ENCODE assay signal across 15 cellular contexts in the genomic region with DNA sequence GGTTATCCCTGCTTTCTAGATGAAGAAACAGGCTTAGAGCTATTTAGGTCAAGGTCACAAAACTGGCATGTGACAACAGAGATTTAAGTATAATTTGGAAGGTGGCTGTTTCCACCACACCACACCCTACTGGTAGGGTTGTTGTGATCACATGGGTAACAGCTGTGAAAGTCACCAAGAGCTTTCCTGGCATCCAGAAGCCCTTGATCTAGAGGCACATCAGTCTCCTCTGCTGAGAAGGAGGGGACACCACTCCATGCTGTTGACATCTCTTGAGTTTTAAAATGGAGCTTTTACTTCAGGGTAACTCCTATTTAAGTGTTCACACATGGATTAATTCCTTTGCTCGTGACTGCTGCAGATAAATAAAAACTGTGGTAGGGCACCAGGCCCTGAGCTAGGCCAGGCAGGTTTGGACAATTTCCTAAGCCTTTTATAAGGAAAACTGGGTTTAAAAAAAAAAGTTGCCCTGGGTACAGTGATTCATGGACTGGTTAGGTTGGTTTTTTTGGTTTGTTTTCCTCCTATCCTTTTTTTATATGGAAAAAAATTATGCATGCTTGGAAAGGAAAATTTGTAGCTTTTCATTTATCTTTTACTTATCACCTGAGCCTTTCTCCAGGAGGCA. TPM values are rescaled to one million over a fixed set of nuclear protein-coding genes. Genes with fewer than 3 reads are reported as not detected.
DNase-seq lines count a peak whose midpoint lies in the region; ATAC-seq and TF ChIP-seq lines count a peak whose summit lies in the region.
"Had no signal": no experiment of that assay in that cellular context is flagged by ENCODE, and none has a peak within 500 bp of the region (broad histone marks: within the 10 kb centered on the region; RNA-seq: fewer than 3 reads in every experiment).

No MANE protein-coding gene starts in this region.

- ATAC-seq in mucosa of descending colon, result peak; percentile 48
- ATAC-seq in GM21576 (IDR thresholded peaks at IDR 0.05; ENCODE audit: unreplicated experiment), result no peak
- no peak for ATAC-seq in HG02763 (IDR thresholded peaks at IDR 0.05; ENCODE audit: unreplicated experiment)

- intact Hi-C loops in A673 (cut with micrococcal nuclease; ENCODE audit: unreplicated experiment) (no loop called here), mucosa of descending colon (cut with DNase I, micrococcal nuclease) (no loop called here), testis (cut with DNase I; ENCODE audit: low total_unique reads) (no loop called here)

- peak overlapping the region; percentile 40 for H3K27ac ChIP-seq in A673 (ENCODE audit: low read depth, low read length, poor library complexity, severe bottlenecking)
- peak overlapping the region; percentile 81 to 83 for H3K27ac ChIP-seq in esophagus (ENCODE audit: low read depth in 2 of 2, low read length in 1 of 2)
- H3K27ac ChIP-seq in testis, result peak overlapping the region in 1 of 2 donors; percentile 27
- H3K27ac ChIP-seq in coronary artery, result no peak overlapping the region
- H3K27ac ChIP-seq: SK-N-MC had no signal

- POLR2A ChIA-PET in A673 (lab: Charles Lee; ENCODE audit: low non-redundant PET), result no interaction called here

- TF ChIP-seq CTCF in A673 (conservative IDR thresholded peaks at IDR 0.05; ENCODE audit: low read depth, low read length), result no peak
- TF ChIP-seq CTCF in mucosa of descending colon (IDR thresholded peaks at IDR 0.05), result no peak
- TF ChIP-seq CTCF in testis (IDR thresholded peaks at IDR 0.05), result no peak
- no peak for TF ChIP-seq CTCF in coronary artery (IDR thresholded peaks at IDR 0.05)

- H3K4me1 ChIP-seq in A673 (ENCODE audit: insufficient read depth, low read length, poor library complexity, severe bottlenecking), result peaks cover 13% of the 10 kb centered on the region
- peaks cover 0 to 8% of the 10 kb centered on the region in 2 donors for H3K4me1 ChIP-seq in esophagus (ENCODE audit: control insufficient read depth in 2 of 2, insufficient read depth in 2 of 2, low read length in 1 of 2)
- no peaks in the 10 kb centered on the region for H3K4me1 ChIP-seq in mucosa of descending colon (ENCODE audit: low read depth)
- H3K4me1 ChIP-seq in testis, result peaks cover 41% of the 10 kb centered on the region

- TF ChIP-seq POLR2A in testis (IDR thresholded peaks at IDR 0.05), result no peak

- no TSS peak for BruUV-seq in A673 (replicated peaks; lab: Mats Ljungman, UMichigan)

- H3K36me3 ChIP-seq in A673 (ENCODE audit: insufficient read depth, low read length, poor library complexity, severe bottlenecking), result peaks cover 6% of the 10 kb centered on the region
- no peaks in the 10 kb centered on the region for H3K36me3 ChIP-seq in esophagus (ENCODE audit: control insufficient read depth in 2 of 2, insufficient read depth in 2 of 2, low read length in 1 of 2)
- H3K36me3 ChIP-seq in mucosa of descending colon (ENCODE audit: low read depth), result no peaks in the 10 kb centered on the region
- no peaks in the 10 kb centered on the region for H3K36me3 ChIP-seq in testis (ENCODE audit: low read depth, missing control alignments)

- H3K27me3 ChIP-seq in A673 (replicated peaks; ENCODE audit: insufficient read depth, low read depth, low read length, poor library complexity) (no peaks in the 10 kb centered on the region), esophagus (ENCODE audit: control insufficient read depth in 1 of 2, insufficient read depth in 2 of 2, low read length in 2 of 2) (no peaks in the 10 kb centered on the region), testis (no peaks in the 10 kb centered on the region)

- CTCF ChIA-PET in A673 (lab: Charles Lee), result no interaction called here

- H3K9me3 ChIP-seq in A673 (ENCODE audit: low read depth, low read length, poor library complexity, severe bottlenecking) (no peaks in the 10 kb centered on the region), esophagus (ENCODE audit: control insufficient read depth in 2 of 2, insufficient read depth in 1 of 2, low read depth in 1 of 2, low read length in 1 of 2) (no peaks in the 10 kb centered on the region), mucosa of descending colon (no peaks in the 10 kb centered on the region), testis (no peaks in the 10 kb centered on the region)

- DNase-seq in A673 (ENCODE audit: low spot score) (no peak), mucosa of descending colon (no peak), testis (no peak), coronary artery (ENCODE audit: low spot score) (no peak)
- DNase-seq in Jurkat, Clone E6-1 (ENCODE audit: low read depth, low spot score), result peak; percentile 38
- DNase-seq: H7; NCI-H1436; NCI-H774; stimulated activated CD4-positive, alpha-beta T cell treated with anti-CD3 and anti-CD28 coated beads, Interleukin-15, amount 100 ng/mL, for 24 hours had no signal

- WGBS in esophagus, 2 donors, result 46 to 49% methylated on average over 1 of the region's 1 CpG
- 48 to 70% methylated on average over 1 of the region's 1 CpG for WGBS in testis, 2 donors

- H3K4me3 ChIP-seq in A673 (ENCODE audit: low read depth, low read length, poor library complexity, severe bottlenecking) (no peak overlapping the region), esophagus (ENCODE audit: low read depth in 1 of 2, low read length in 2 of 2) (no peak overlapping the region), mucosa of descending colon (no peak overlapping the region), testis (no peak overlapping the region), coronary artery (no peak overlapping the region)
- no peak overlapping the region for H3K4me3 ChIP-seq in Jurkat, Clone E6-1 (ENCODE audit: low read length)
- H3K4me3 ChIP-seq: SK-N-MC had no signal

RNA-seq across cellular contexts. Expression of a gene that starts 7.5 kb away (rescaled TPM):
- 47.4 and 57.3 TPM in 2 replicates for total RNA-seq in A673 (2021)
- polyA plus RNA-seq in Jurkat, Clone E6-1 (2012; ENCODE audit: insufficient read depth, insufficient read length), result 106 TPM
- 10 to 100 TPM; 23.5 to 38.7 TPM for polyA plus RNA-seq in esophagus
- total RNA-seq in mucosa of descending colon, result 10 to 100 TPM; 23.2 to 26.2 (median 24.4) TPM
- 10 to 100 TPM; 66.3 to 71.5 TPM for total RNA-seq in testis
- 63.3 TPM for polyA plus RNA-seq in testis (ENCODE audit: insufficient read depth, low read depth, low replicate concordance)

RNA-seq across cellular contexts. Expression of a gene that starts 7.6 kb away (rescaled TPM):
- total RNA-seq in A673 (2021), result 94.7 and 95.2 TPM in 2 replicates
- 60.7 TPM for polyA plus RNA-seq in Jurkat, Clone E6-1 (2012; ENCODE audit: insufficient read depth, insufficient read length)
- polyA plus RNA-seq in esophagus, result 10 to 100 TPM; 26.0 to 50.1 TPM
- 100 to 1,000 TPM in 2 of 3 donors, 10 to 100 TPM in 1; 94.7 to 204 (median 143) TPM for total RNA-seq in mucosa of descending colon
- 100 to 1,000 TPM; 122 to 164 TPM for total RNA-seq in testis
- 248 TPM for polyA plus RNA-seq in testis (ENCODE audit: insufficient read depth, low read depth, low replicate concordance)

RNA-seq across cellular contexts. Expression of a gene that starts 42.6 kb away (rescaled TPM):
- 0.81 and 1.0 TPM in 2 replicates for total RNA-seq in A673 (2021)
- polyA plus RNA-seq in Jurkat, Clone E6-1 (2012; ENCODE audit: insufficient read depth, insufficient read length), result not detected
- polyA plus RNA-seq in esophagus, result 10 to 100 TPM in 1 of 2 donors, 1 to 10 TPM in 1; 7.5 to 12.6 TPM
- 10 to 100 TPM; 14.7 to 24.0 (median 22.2) TPM for total RNA-seq in mucosa of descending colon
- total RNA-seq in testis, result 10 to 100 TPM; 86.6 to 88.8 TPM
- polyA plus RNA-seq in testis (ENCODE audit: insufficient read depth, low read depth, low replicate concordance), result 198 TPM
- total RNA-seq: activated T-helper 1 cell treated with anti-CD3 and anti-CD28 coated beads, Interleukin-12 subunit alpha, Interleukin-12 subunit beta, Interleukin-2, Interleukin-4 antibody, amounts not matched to agents 30 ng/mL and 10 ng/mL and 1 ng/mL, durations not matched to agents 14 hours and 24 hours and 36 hours; Daoy; H7 had no signal

Comparison
In these comparisons a context has a peak if more than half of its experiments do, and no peak if none do; other contexts are left out.
1. H3K27ac ChIP-seq: peak in A673 (single experiment) and esophagus (2 of 2); none in coronary artery (0 of 2).